30 cellular contexts compared by ENCODE assay signal in genomic region chr2:194135463-194135862, GRCh38.
"Had no signal": no experiment of that assay in that cellular context is flagged by ENCODE, and none has a peak within 500 bp of the region (broad histone marks: within the 10 kb centered on the region; RNA-seq: fewer than 3 reads in every experiment).

No MANE protein-coding gene starts in this region.

- H3K4me1 Mint-ChIP-seq: naive thymus-derived CD8-positive, alpha-beta T cell; nephron progenitor cell; neural crest cell; stimulated activated memory B cell treated with anti-CD40 and anti-IgM and Interleukin-4, amounts not matched to agents 10 μg/mL and 1 μg/mL and 100 μg/mL, for 72 hours; stimulated activated naive CD8-positive, alpha-beta T cell treated with anti-CD3 and anti-CD28 coated beads, Interleukin-15, amount 100 ng/mL, for 72 hours had no signal

- ATAC-seq: naive thymus-derived CD8-positive, alpha-beta T cell; natural killer cell treated with Interleukin-12 subunit alpha and Interleukin-12 subunit beta and Interleukin-15 and Interleukin-18, amount 100 ng/mL, for 72 hours; pancreas; psoas muscle; right cardiac atrium; sciatic nerve; stimulated activated memory B cell treated with anti-CD40 and anti-IgM and Interleukin-4, amounts not matched to agents 10 μg/mL and 1 μg/mL and 100 μg/mL, for 72 hours; stimulated activated naive CD8-positive, alpha-beta T cell treated with anti-CD3 and anti-CD28 coated beads, Interleukin-15, amount 100 ng/mL, for 72 hours; stimulated activated naive CD8-positive, alpha-beta T cell treated with anti-CD3 and anti-CD28 coated beads, Interleukin-15, Interleukin-2, amounts not matched to agents 100 U/mL and 50 U/mL, for 24 hours; upper lobe of right lung had no signal

- H3K27me3 Mint-ChIP-seq: natural killer cell treated with Interleukin-12 subunit alpha and Interleukin-12 subunit beta and Interleukin-15 and Interleukin-18, amount 100 ng/mL, for 72 hours; stimulated activated naive CD8-positive, alpha-beta T cell treated with anti-CD3 and anti-CD28 coated beads, Interleukin-15, amount 100 ng/mL, for 72 hours; type B pancreatic cell had no signal

- H3K27ac Mint-ChIP-seq: naive thymus-derived CD8-positive, alpha-beta T cell; natural killer cell treated with Interleukin-12 subunit alpha and Interleukin-12 subunit beta and Interleukin-15 and Interleukin-18, amount 100 ng/mL, for 72 hours; nephron progenitor cell; stimulated activated memory B cell treated with anti-CD40 and anti-IgM and Interleukin-4, amounts not matched to agents 10 μg/mL and 1 μg/mL and 100 μg/mL, for 72 hours; stimulated activated naive CD8-positive, alpha-beta T cell treated with anti-CD3 and anti-CD28 coated beads, Interleukin-15, amount 100 ng/mL, for 72 hours; type B pancreatic cell had no signal

- H3K4me3 ChIP-seq: pancreas, psoas muscle, skin epidermis, smooth muscle cell, spleen, suprapubic skin, testis, tibial artery, transverse colon, upper lobe of right lung, uterus had no signal

- H3K27me3 ChIP-seq: neutrophil, pancreas, spleen, suprapubic skin, testis, tibial artery, transverse colon, upper lobe of right lung, uterus had no signal

- H3K36me3 ChIP-seq: neutrophil, pancreas, spleen, suprapubic skin, tibial artery, transverse colon, upper lobe of right lung, uterus had no signal

- H3K4me3 Mint-ChIP-seq: naive thymus-derived CD8-positive, alpha-beta T cell; natural killer cell treated with Interleukin-12 subunit alpha and Interleukin-12 subunit beta and Interleukin-15 and Interleukin-18, amount 100 ng/mL, for 72 hours; nephron progenitor cell; neural crest cell; stimulated activated memory B cell treated with anti-CD40 and anti-IgM and Interleukin-4, amounts not matched to agents 10 μg/mL and 1 μg/mL and 100 μg/mL, for 72 hours; stimulated activated naive CD8-positive, alpha-beta T cell treated with anti-CD3 and anti-CD28 coated beads, Interleukin-15, amount 100 ng/mL, for 72 hours; type B pancreatic cell had no signal

- H3K36me3 Mint-ChIP-seq: naive thymus-derived CD8-positive, alpha-beta T cell; stimulated activated memory B cell treated with anti-CD40 and anti-IgM and Interleukin-4, amounts not matched to agents 10 μg/mL and 1 μg/mL and 100 μg/mL, for 72 hours; type B pancreatic cell had no signal

- H3K27ac ChIP-seq: neutrophil, pancreas, psoas muscle, skin epidermis, spleen, suprapubic skin, testis, tibial artery, transverse colon, upper lobe of right lung, uterus had no signal

- DNase-seq: naive thymus-derived CD8-positive, alpha-beta T cell; nephron progenitor cell; nucleus accumbens; pancreas; psoas muscle; spleen; stimulated activated CD4-positive, alpha-beta T cell treated with anti-CD3 and anti-CD28 coated beads, Interleukin-12 subunit alpha, Interleukin-12 subunit beta, amount 100 ng/mL, for 4 hours; stimulated activated CD4-positive, alpha-beta T cell treated with anti-CD3 and anti-CD28 coated beads, Interleukin-1b, Interleukin-23, amount 100 ng/mL, for 48 hours; stimulated activated CD4-positive, alpha-beta T cell treated with anti-CD3 and anti-CD28 coated beads, Interleukin-4, amount 100 ng/mL, for 1 hour; stimulated activated CD4-positive, alpha-beta T cell treated with anti-CD3 and anti-CD28 coated beads, Interleukin-4, amount 100 ng/mL, for 4 hours; stimulated activated CD8-positive, alpha-beta memory T cell treated with anti-CD3 and anti-CD28 coated beads, Interleukin-4, amount 100 ng/mL, for 48 hours; stimulated activated naive CD4-positive, alpha-beta T cell; stimulated activated naive CD8-positive, alpha-beta T cell treated with anti-CD3 and anti-CD28 coated beads, Interleukin-15, amount 100 ng/mL, for 72 hours; stimulated activated naive CD8-positive, alpha-beta T cell treated with anti-CD3 and anti-CD28 coated beads, Interleukin-15, Interleukin-2, amounts not matched to agents 100 U/mL and 50 U/mL, for 24 hours; substantia nigra; testis; tibial artery; transverse colon; upper lobe of right lung; uterus had no signal

- H3K9me3 Mint-ChIP-seq: neural crest cell, type B pancreatic cell had no signal

- H3K9me3 ChIP-seq: neutrophil, pancreas, psoas muscle, suprapubic skin, testis, tibial artery, transverse colon, upper lobe of right lung, uterus had no signal

- H3K4me1 ChIP-seq: pancreas, psoas muscle, spleen, suprapubic skin, testis, tibial artery, transverse colon, upper lobe of right lung, uterus had no signal

- FAIRE-seq: pancreas had no signal

- H3K4me2 ChIP-seq: smooth muscle cell had no signal
